In the genomic region with DNA sequence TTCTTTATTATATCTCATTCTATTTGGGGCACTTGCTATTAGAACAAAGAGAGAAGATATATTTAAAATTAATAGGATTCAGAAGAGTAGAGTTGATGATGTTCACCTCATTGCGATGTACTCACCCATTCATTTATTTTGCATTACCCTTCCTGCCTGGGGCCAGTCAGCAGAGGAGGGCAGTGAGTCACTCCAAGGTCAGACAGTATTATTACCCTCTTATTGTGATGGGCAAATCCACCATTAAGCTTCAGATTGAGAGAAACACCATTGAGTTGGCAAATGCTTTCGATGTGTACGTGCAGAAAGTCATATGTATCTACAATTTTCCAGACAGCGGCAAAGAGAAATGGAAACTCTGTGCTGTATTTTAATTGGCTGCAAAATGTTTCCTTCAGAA, we compare ENCODE assay signal across 17 cellular contexts.
DNase-seq lines count a peak whose midpoint lies in the region.
"Had no signal": no experiment of that assay in that cellular context is flagged by ENCODE, and none has a peak within 500 bp of the region (broad histone marks: within the 10 kb centered on the region; RNA-seq: fewer than 3 reads in every experiment).

No MANE protein-coding gene starts in this region.

- DNase-seq in Daoy (ENCODE audit: low read depth) (peak; percentile 52), NCI-H69 (lab: John Stamatoyannopoulos, UW) (peak; percentile 80), astrocyte of the hippocampus (ENCODE audit: low read depth, low spot score) (peak; percentile 39), glomerular visceral epithelial cell (ENCODE audit: extremely low spot score) (peak; percentile 13), T-helper 9 cell (no peak), 8988T (no peak), NCI-H128 (lab: John Stamatoyannopoulos, UW; ENCODE audit: unreplicated experiment) (no peak), NCI-H526 treated with DMSO at 0.1 percent for 48 hours (lab: John Stamatoyannopoulos, UW) (no peak)
- DNase-seq: activated CD8-positive, alpha-beta T cell treated with anti-CD3 and anti-CD28 coated beads, Interleukin-2, amount 10 ng/mL, durations not matched to agents 7 days and 5 days; activated naive CD8-positive, alpha-beta T cell treated with anti-CD3 and anti-CD28 coated beads, Interleukin-2, amount 50 U/mL, for 24 hours; CD8-positive, alpha-beta memory T cell; Kasumi-1; midbrain; NCI-H146; NCI-H446; retina; stomach had no signal

Comparison
In these comparisons a context has a peak if more than half of its experiments do, and no peak if none do; other contexts are left out.
1. DNase-seq: peak in Daoy (single experiment), NCI-H69 (single experiment), astrocyte of the hippocampus (single experiment) and glomerular visceral epithelial cell (single experiment); none in T-helper 9 cell (single experiment), 8988T (single experiment), NCI-H128 (single experiment) and NCI-H526 treated with DMSO at 0.1 percent for 48 hours (single experiment).